25 cellular contexts compared by ENCODE assay signal in the genomic region with DNA sequence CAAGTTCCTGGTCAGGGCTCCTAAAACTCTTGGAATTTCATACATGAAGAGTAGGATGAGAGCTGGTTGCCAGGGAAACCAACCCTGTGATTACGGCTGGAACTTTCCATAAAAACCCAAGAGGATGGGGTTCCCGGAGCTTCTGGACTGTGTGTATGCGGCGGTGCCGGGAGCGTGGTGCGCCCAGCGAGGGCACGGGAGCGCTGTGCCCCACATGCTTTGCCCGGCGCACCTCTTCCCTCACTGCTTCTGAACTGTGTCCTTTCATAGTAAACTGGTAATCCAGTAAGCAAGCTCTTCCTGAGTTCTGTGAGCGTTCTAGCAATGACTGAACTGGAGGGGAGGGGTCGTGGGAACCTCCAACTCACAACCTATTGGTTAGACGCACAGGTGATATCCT.
"Had no signal": no experiment of that assay in that cellular context is flagged by ENCODE, and none has a peak within 500 bp of the region (broad histone marks: within the 10 kb centered on the region; RNA-seq: fewer than 3 reads in every experiment).

No MANE protein-coding gene starts in this region.

- H3K9me3 Mint-ChIP-seq: activated B cell treated with CpG ODN at 0.5 μM for 24 hours; activated naive CD4-positive, alpha-beta T cell treated with anti-CD3 and anti-CD28 coated beads, Interleukin-2, amount 50 U/mL, for 24 hours; activated T-cell treated with anti-CD3 and anti-CD28 coated beads, Interleukin-2, amount 50 U/mL, for 72 hours; brain; naive thymus-derived CD4-positive, alpha-beta T cell; neural crest cell; stimulated activated naive CD8-positive, alpha-beta T cell treated with anti-CD3 and anti-CD28 coated beads, Interleukin-15, Interleukin-2, amounts not matched to agents 100 ng/mL and 50 ng/mL, for 24 hours had no signal

- H3K4me3 ChIP-seq: esophagus muscularis mucosa, heart left ventricle, lung, prostate gland, right atrium auricular region, thyroid gland had no signal

- ATAC-seq: activated CD4-positive, alpha-beta T cell treated with anti-CD3 and anti-CD28 coated beads for 36 hours; activated T-cell treated with anti-CD3 and anti-CD28 coated beads, Interleukin-2, amount 50 U/mL, for 72 hours; heart left ventricle; left cardiac atrium; naive thymus-derived CD4-positive, alpha-beta T cell had no signal

- H3K27me3 ChIP-seq: esophagus muscularis mucosa, heart left ventricle, right atrium auricular region, thyroid gland had no signal

- H3K4me3 Mint-ChIP-seq: activated B cell treated with CpG ODN at 0.5 μM for 24 hours; activated CD4-positive, alpha-beta T cell treated with anti-CD3 and anti-CD28 coated beads for 36 hours; activated naive CD4-positive, alpha-beta T cell treated with anti-CD3 and anti-CD28 coated beads, Interleukin-2, amount 50 U/mL, for 24 hours; activated T-cell treated with anti-CD3 and anti-CD28 coated beads, Interleukin-2, amount 50 U/mL, for 72 hours; brain; naive thymus-derived CD4-positive, alpha-beta T cell; neural crest cell; stimulated activated naive CD8-positive, alpha-beta T cell treated with anti-CD3 and anti-CD28 coated beads, Interleukin-15, Interleukin-2, amounts not matched to agents 100 ng/mL and 50 ng/mL, for 24 hours had no signal

- H3K27me3 Mint-ChIP-seq: activated CD4-positive, alpha-beta T cell treated with anti-CD3 and anti-CD28 coated beads for 36 hours; activated naive CD4-positive, alpha-beta T cell treated with anti-CD3 and anti-CD28 coated beads, Interleukin-2, amount 50 U/mL, for 24 hours; brain; naive thymus-derived CD4-positive, alpha-beta T cell; stimulated activated naive CD8-positive, alpha-beta T cell treated with anti-CD3 and anti-CD28 coated beads, Interleukin-15, Interleukin-2, amounts not matched to agents 100 ng/mL and 50 ng/mL, for 24 hours had no signal

- H3K27ac ChIP-seq: esophagus muscularis mucosa, heart left ventricle, prostate gland had no signal

- DNase-seq: activated B cell treated with CpG ODN at 0.5 μM for 24 hours; activated CD4-positive, alpha-beta T cell treated with anti-CD3 and anti-CD28 coated beads for 36 hours; activated CD4-positive, alpha-beta T cell treated with anti-CD3 and anti-CD28 coated beads, Interleukin-2, amount 50 U/mL, for 4 hours; activated gamma-delta T cell treated with Interleukin-2 at 50 U/mL for 16 hours; activated T-cell treated with anti-CD3 and anti-CD28 coated beads, Interleukin-2, amount 50 U/mL, for 72 hours; caudate nucleus; effector memory CD4-positive, alpha-beta T cell; islet precursor cell; left cardiac atrium; naive thymus-derived CD4-positive, alpha-beta T cell; stimulated activated CD4-positive, alpha-beta T cell treated with anti-CD3 and anti-CD28 coated beads, Interleukin-12 subunit alpha, Interleukin-12 subunit beta, amount 100 ng/mL, for 4 hours; stimulated activated CD4-positive, alpha-beta T cell treated with anti-CD3 and anti-CD28 coated beads, Interleukin-4, amount 100 ng/mL, for 4 hours; substantia nigra; T-helper 1 cell; T-helper 9 cell; thyroid gland had no signal

- H3K36me3 ChIP-seq: prostate gland, thyroid gland had no signal

- H3K4me1 ChIP-seq: prostate gland had no signal

- H3K9me3 ChIP-seq: esophagus muscularis mucosa, heart left ventricle, prostate gland, right atrium auricular region, thyroid gland had no signal

- H3K27ac Mint-ChIP-seq: activated B cell treated with CpG ODN at 0.5 μM for 24 hours; activated CD4-positive, alpha-beta T cell treated with anti-CD3 and anti-CD28 coated beads for 36 hours; activated naive CD4-positive, alpha-beta T cell treated with anti-CD3 and anti-CD28 coated beads, Interleukin-2, amount 50 U/mL, for 24 hours; activated T-cell treated with anti-CD3 and anti-CD28 coated beads, Interleukin-2, amount 50 U/mL, for 72 hours; stimulated activated naive CD8-positive, alpha-beta T cell treated with anti-CD3 and anti-CD28 coated beads, Interleukin-15, Interleukin-2, amounts not matched to agents 100 ng/mL and 50 ng/mL, for 24 hours had no signal
